Comparison of ENCODE assay signal across 8 cellular contexts in the genomic region with DNA sequence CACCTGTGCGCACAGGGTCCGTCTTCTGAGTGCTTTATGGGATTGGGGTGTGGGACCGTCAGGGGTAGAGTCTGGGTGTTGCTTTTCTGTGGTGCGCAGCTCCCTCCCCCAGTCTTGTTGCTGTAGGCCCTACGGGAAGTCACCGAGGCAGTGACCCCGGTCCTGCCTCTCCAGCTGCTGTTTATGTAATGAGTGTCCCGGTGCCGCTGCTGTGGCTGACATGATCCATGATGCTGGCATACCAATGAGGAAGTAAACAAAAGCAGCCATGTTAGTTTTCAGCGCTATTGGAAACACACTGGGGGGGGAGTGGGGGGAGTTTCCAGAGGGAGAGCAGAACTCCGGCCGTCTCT. TPM values are rescaled to one million over a fixed set of nuclear protein-coding genes. Genes with fewer than 3 reads are reported as not detected.
DNase-seq lines count a peak whose midpoint lies in the region; ATAC-seq and TF ChIP-seq lines count a peak whose summit lies in the region.

No MANE protein-coding gene starts in this region.

- H3K4me3 Mint-ChIP-seq in activated CD4-positive, alpha-beta memory T cell treated with anti-CD3 and anti-CD28 coated beads, Interleukin-2, amount 10 ng/mL, durations not matched to agents 7 days and 5 days, result peak overlapping the region; percentile 90

- no peaks in the 10 kb centered on the region for H3K9me3 ChIP-seq in muscle layer of duodenum (ENCODE audit: control insufficient read depth in 1 of 2, low read length in 2 of 2)
- no peaks in the 10 kb centered on the region for H3K9me3 ChIP-seq in uterus

- peaks cover 31 to 52% of the 10 kb centered on the region in 2 donors for H3K4me1 ChIP-seq in muscle layer of duodenum (ENCODE audit: control insufficient read depth in 1 of 2, insufficient read depth in 2 of 2, low read length in 2 of 2)
- H3K4me1 ChIP-seq in uterus, result peaks cover 0 to 30% of the 10 kb centered on the region in 2 donors

- H3K4me3 ChIP-seq in muscle layer of duodenum (ENCODE audit: low read depth in 1 of 2, low read length in 2 of 2), result peak overlapping the region; percentile 92 to 99
- peak overlapping the region; percentile 54 to 81 for H3K4me3 ChIP-seq in uterus

- no peak for TF ChIP-seq POLR2A in uterus (IDR thresholded peaks at IDR 0.05)

- POLR2A ChIA-PET in activated CD4-positive, alpha-beta memory T cell treated with anti-CD3 and anti-CD28 coated beads, Interleukin-2, amount 10 ng/mL, durations not matched to agents 7 days and 5 days (lab: Charles Lee), result interaction anchor here (0.7 to 5.0 kb wide), 21 partner anchors 8 to 526 kb away, joined by 3 to 130 read pairs (median 14); partner anchors contain the start of genes ACTR1A, ARL3, C10orf95 and SFXN2

- peak; percentile 37 for DNase-seq in NCI-H2029 (lab: John Stamatoyannopoulos, UW)
- no peak for DNase-seq in NCI-H2029 treated with DMSO at 0.1 percent for 48 hours (lab: John Stamatoyannopoulos, UW)
- peak; percentile 16 for DNase-seq in NCI-H345 treated with DMSO at 0.1 percent for 48 hours (lab: John Stamatoyannopoulos, UW; ENCODE audit: unreplicated experiment)
- peak; percentile 58 for DNase-seq in activated CD4-positive, alpha-beta memory T cell treated with anti-CD3 and anti-CD28 coated beads, Interleukin-2, amount 10 ng/mL, durations not matched to agents 7 days and 5 days
- peak in 1 of 2 donors; percentile 76 for DNase-seq in uterus

- H3K27me3 ChIP-seq in muscle layer of duodenum (ENCODE audit: low read depth, low read length) (no peaks in the 10 kb centered on the region), uterus (no peaks in the 10 kb centered on the region)

- H3K27ac Mint-ChIP-seq in activated CD4-positive, alpha-beta memory T cell treated with anti-CD3 and anti-CD28 coated beads, Interleukin-2, amount 10 ng/mL, durations not matched to agents 7 days and 5 days, result peak overlapping the region; percentile 98

- H3K36me3 Mint-ChIP-seq in activated CD4-positive, alpha-beta memory T cell treated with anti-CD3 and anti-CD28 coated beads, Interleukin-2, amount 10 ng/mL, durations not matched to agents 7 days and 5 days (ENCODE audit: low read depth), result peaks cover 23% of the 10 kb centered on the region

- no peak for TF ChIP-seq CTCF in uterus (IDR thresholded peaks at IDR 0.05)

- intact Hi-C loops in uterus (cut with DNase I; ENCODE audit: low total_unique reads), result no loop called here

- H3K9me3 Mint-ChIP-seq in activated CD4-positive, alpha-beta memory T cell treated with anti-CD3 and anti-CD28 coated beads, Interleukin-2, amount 10 ng/mL, durations not matched to agents 7 days and 5 days, result no peaks in the 10 kb centered on the region

- H3K4me1 Mint-ChIP-seq in activated CD4-positive, alpha-beta memory T cell treated with anti-CD3 and anti-CD28 coated beads, Interleukin-2, amount 10 ng/mL, durations not matched to agents 7 days and 5 days, result peaks cover 47% of the 10 kb centered on the region

- H3K36me3 ChIP-seq in muscle layer of duodenum (ENCODE audit: control insufficient read depth in 1 of 2, insufficient read depth in 2 of 2, low read length in 2 of 2), result peaks cover 4 to 15% of the 10 kb centered on the region in 2 donors
- no peaks in the 10 kb centered on the region for H3K36me3 ChIP-seq in uterus

- H3K27me3 Mint-ChIP-seq in activated CD4-positive, alpha-beta memory T cell treated with anti-CD3 and anti-CD28 coated beads, Interleukin-2, amount 10 ng/mL, durations not matched to agents 7 days and 5 days, result no peaks in the 10 kb centered on the region

- CTCF ChIA-PET in activated CD4-positive, alpha-beta memory T cell treated with anti-CD3 and anti-CD28 coated beads, Interleukin-2, amount 10 ng/mL, durations not matched to agents 7 days and 5 days (lab: Charles Lee), result interaction anchor here (0.6 to 3.8 kb wide), 11 partner anchors 9 to 1177 kb away, joined by 3 to 39 read pairs (median 7); partner anchors contain the start of genes ARL3 and SFXN2

- ATAC-seq in esophagus mucosa (peak; percentile 9), HG03460 (IDR thresholded peaks at IDR 0.05; ENCODE audit: unreplicated experiment) (no peak)

- H3K27ac ChIP-seq in muscle layer of duodenum (ENCODE audit: low read length), result peak overlapping the region; percentile 99
- peak overlapping the region; percentile 97 to 100 for H3K27ac ChIP-seq in uterus

RNA-seq across cellular contexts. Expression of gene TRIM8, which starts 1.1 kb away (rescaled TPM):
- total RNA-seq in activated CD4-positive, alpha-beta memory T cell treated with anti-CD3 and anti-CD28 coated beads, Interleukin-2, amount 10 ng/mL, durations not matched to agents 7 days and 5 days, result 10 to 100 TPM; 53.0 to 56.0 TPM
- total RNA-seq in esophagus mucosa (29.1 TPM), uterus (100 to 1,000 TPM in 2 of 4 donors, 10 to 100 TPM in 2; 71.2 to 119 (median 102) TPM)
